ENCODE assay signal across 9 cellular contexts in the genomic region with DNA sequence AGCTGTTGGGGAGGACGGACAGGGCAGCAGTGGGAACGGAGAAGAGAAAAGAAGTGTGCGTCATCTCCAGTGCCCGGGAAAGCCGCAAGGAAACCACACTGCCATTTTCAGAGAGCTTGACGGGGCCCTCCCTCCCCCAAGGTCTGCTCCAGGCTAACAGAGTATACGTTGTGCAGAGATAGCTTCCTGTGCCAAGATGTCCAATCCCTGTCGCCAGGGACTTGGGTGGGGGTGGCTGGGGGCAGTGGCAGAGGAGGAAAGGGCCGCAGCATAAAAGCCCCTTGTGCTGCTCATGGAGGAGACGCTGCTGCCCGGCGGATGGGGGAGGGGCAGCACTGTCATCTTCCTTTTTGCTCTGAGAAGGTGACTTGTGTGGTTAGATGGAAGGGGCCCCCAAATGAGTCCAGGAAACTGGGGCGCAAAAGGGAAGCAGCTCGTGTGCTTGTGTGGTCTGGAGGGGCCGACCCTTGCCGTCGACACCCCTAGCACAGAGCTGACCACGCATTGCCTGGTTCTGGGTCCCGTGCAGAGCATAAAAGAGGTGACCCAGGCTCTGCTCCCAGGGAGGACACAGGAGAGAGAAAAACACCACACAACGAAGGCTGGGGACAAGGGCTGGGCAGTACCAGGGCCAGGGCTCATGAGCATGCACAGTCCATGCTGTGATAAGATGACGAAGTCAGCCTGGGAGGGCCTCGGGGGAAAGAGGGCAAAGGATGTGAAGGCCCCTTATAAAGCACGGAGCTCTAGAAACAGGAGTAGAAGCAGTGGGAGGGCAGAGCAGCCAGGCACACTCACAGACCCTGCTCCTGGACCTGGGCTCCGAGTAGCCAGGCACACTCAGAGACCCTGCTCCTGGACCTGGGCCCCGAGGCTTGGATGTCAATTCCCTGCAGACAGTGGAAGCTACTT.
DNase-seq lines count a peak whose midpoint lies in the region; ATAC-seq and TF ChIP-seq lines count a peak whose summit lies in the region.
"Had no signal": no experiment of that assay in that cellular context is flagged by ENCODE, and none has a peak within 500 bp of the region (broad histone marks: within the 10 kb centered on the region; RNA-seq: fewer than 3 reads in every experiment).

No MANE protein-coding gene starts in this region.

- no peaks in the 10 kb centered on the region for H3K9me3 ChIP-seq in hepatocyte (ENCODE audit: low read depth)

- peaks cover 3% of the 10 kb centered on the region for H3K4me1 ChIP-seq in hepatocyte (ENCODE audit: insufficient read depth)

- no peaks in the 10 kb centered on the region for H3K79me2 ChIP-seq in hepatocyte

- in situ Hi-C loops in brain microvascular endothelial cell (cut with HindIII; ENCODE audit: low pct_ligation_motif_present, low sequenced_read_pairs), result no loop called here

- no peaks in the 10 kb centered on the region for H3K9me2 ChIP-seq in hepatocyte (replicated peaks; ENCODE audit: insufficient read depth)

- TF ChIP-seq CTCF in brain microvascular endothelial cell (IDR thresholded peaks at IDR 0.05; ENCODE audit: low read depth, low read length, missing control alignments) (no peak), hepatocyte (IDR thresholded peaks at IDR 0.05; ENCODE audit: poor library complexity) (no peak)

- no peaks in the 10 kb centered on the region for H3K36me3 ChIP-seq in brain microvascular endothelial cell (replicated peaks)
- no peaks in the 10 kb centered on the region for H3K36me3 ChIP-seq in hepatocyte (replicated peaks; ENCODE audit: insufficient read depth, low read depth)

- H3K27me3 ChIP-seq in brain microvascular endothelial cell (replicated peaks) (no peaks in the 10 kb centered on the region), hepatocyte (no peaks in the 10 kb centered on the region)

- 81% methylated on average over 25 of the region's 25 CpGs for WGBS in hepatocyte (ENCODE audit: low lambda C conversion rate, missing lambda C conversion rate)

- H2AFZ ChIP-seq in hepatocyte, result no peak overlapping the region

- H4K20me1 ChIP-seq in hepatocyte (ENCODE audit: insufficient read depth, poor library complexity, severe bottlenecking), result no peaks in the 10 kb centered on the region

- no peak overlapping the region for H3K4me3 ChIP-seq in brain microvascular endothelial cell (ENCODE audit: low read depth, low read length)
- H3K4me3 ChIP-seq in hepatocyte, result no peak overlapping the region

- no peak overlapping the region for H3K4me2 ChIP-seq in hepatocyte

- ATAC-seq in GM21723 (IDR thresholded peaks at IDR 0.05; ENCODE audit: unreplicated experiment), result peak; percentile 65
- no peak for ATAC-seq in GM19455 (IDR thresholded peaks at IDR 0.05; ENCODE audit: unreplicated experiment)

- peak; percentile 23 for DNase-seq in T-helper 22 cell (ENCODE audit: low read depth)
- DNase-seq in brain microvascular endothelial cell, result peak; percentile 91
- DNase-seq in stimulated activated CD4-positive, alpha-beta T cell treated with anti-CD3 and anti-CD28 coated beads, TNF-alpha, amount 100 ng/mL, for 48 hours (ENCODE audit: low read depth in 3 of 3), result peak; percentile 32 to 41 (median 40)
- DNase-seq in NCI-H128 (lab: John Stamatoyannopoulos, UW; ENCODE audit: unreplicated experiment), result no peak
- DNase-seq in iPS-NIHi7 (ENCODE audit: extremely low spot score), result no peak
- DNase-seq in hepatocyte (ENCODE audit: low spot score), result no peak
- DNase-seq: NCI-H526 treated with DMSO at 0.1 percent for 48 hours had no signal

- peak overlapping the region; percentile 58 for H3K27ac ChIP-seq in brain microvascular endothelial cell
- H3K27ac ChIP-seq in hepatocyte, result no peak overlapping the region

Comparison
In these comparisons a context has a peak if more than half of its experiments do, and no peak if none do; other contexts are left out.
1. DNase-seq: peak in T-helper 22 cell (single experiment), brain microvascular endothelial cell (single experiment) and stimulated activated CD4-positive, alpha-beta T cell treated with anti-CD3 and anti-CD28 coated beads, TNF-alpha, amount 100 ng/mL, for 48 hours (3 of 3); none in NCI-H128 (single experiment), iPS-NIHi7 (single experiment) and hepatocyte (single experiment).